29 cellular contexts compared by ENCODE assay signal in the genomic region with DNA sequence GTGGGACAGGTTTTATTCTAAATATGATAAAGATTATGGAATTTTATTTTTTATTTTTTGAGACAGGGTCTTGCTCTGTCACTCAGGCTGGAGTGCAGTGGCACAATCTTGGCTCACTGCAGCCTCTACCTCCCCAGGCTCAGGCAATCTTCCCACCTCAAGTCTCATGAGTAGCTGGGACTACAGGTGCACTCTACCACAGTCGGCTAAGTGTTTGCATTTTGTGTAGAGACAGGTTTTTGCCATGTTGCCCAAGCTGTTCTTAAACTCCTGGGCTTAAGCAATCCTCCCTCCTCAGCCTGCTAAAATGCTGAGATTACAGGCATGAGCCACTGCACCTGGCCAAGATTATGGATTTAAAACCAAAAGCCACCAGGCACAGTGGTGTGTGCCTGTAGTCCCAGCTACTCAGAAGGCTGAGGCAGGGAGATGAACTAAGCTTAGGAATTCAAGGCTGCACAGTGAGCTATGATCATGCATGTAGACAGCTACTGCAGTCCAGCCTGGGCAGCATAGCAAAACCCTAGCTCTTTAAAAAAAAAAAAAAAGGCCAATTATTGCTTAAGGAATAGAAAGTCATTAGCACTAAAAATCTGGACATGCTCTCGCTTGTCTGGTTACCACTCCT.
"Had no signal": no experiment of that assay in that cellular context is flagged by ENCODE, and none has a peak within 500 bp of the region (broad histone marks: within the 10 kb centered on the region; RNA-seq: fewer than 3 reads in every experiment).

No MANE protein-coding gene starts in this region.

- H3K4me1 ChIP-seq: adrenal gland, body of pancreas had no signal

- H3K27me3 ChIP-seq: adrenal gland, body of pancreas, cardiac muscle cell had no signal

- H3K27ac ChIP-seq: adrenal gland, body of pancreas, cardiac muscle cell, coronary artery, dorsolateral prefrontal cortex, epithelial cell of prostate, esophagus squamous epithelium, gastroesophageal sphincter had no signal

- H3K4me3 ChIP-seq: adrenal gland, body of pancreas, cardiac muscle cell, coronary artery, dorsolateral prefrontal cortex, esophagus squamous epithelium, gastroesophageal sphincter had no signal

- ATAC-seq: activated CD4-positive, alpha-beta T cell treated with anti-CD3 and anti-CD28 coated beads for 36 hours; activated CD8-positive, alpha-beta memory T cell treated with anti-CD3 and anti-CD28 coated beads, Interleukin-2, amount 10 ng/mL, durations not matched to agents 7 days and 5 days; activated CD8-positive, alpha-beta T cell treated with anti-CD3 and anti-CD28 coated beads, Interleukin-2, amount 10 ng/mL, durations not matched to agents 7 days and 5 days; activated naive CD8-positive, alpha-beta T cell treated with anti-CD3 and anti-CD28 coated beads, Interleukin-2, amount 50 U/mL, for 24 hours; body of pancreas; gastroesophageal sphincter; T-helper 17 cell had no signal

- DNase-seq: activated CD4-positive, alpha-beta memory T cell treated with anti-CD3 and anti-CD28 coated beads for 36 hours; activated CD4-positive, alpha-beta T cell treated with anti-CD3 and anti-CD28 coated beads for 36 hours; activated CD4-positive, alpha-beta T cell treated with anti-CD3 and anti-CD28 coated beads, Interleukin-2, amount 10 ng/mL, durations not matched to agents 24 days and 14 days; activated CD4-positive, CD25-positive, alpha-beta regulatory T cell; activated CD4-positive, CD25-positive, alpha-beta regulatory T cell treated with anti-CD3 and anti-CD28 coated beads, Interleukin-2, amount 50 U/mL, for 72 hours; activated CD8-positive, alpha-beta memory T cell treated with anti-CD3 and anti-CD28 coated beads, Interleukin-2, amount 10 ng/mL, durations not matched to agents 7 days and 5 days; activated CD8-positive, alpha-beta memory T cell treated with anti-CD3 and anti-CD28 coated beads, Interleukin-2, amount 50 U/mL, for 4 hours; activated CD8-positive, alpha-beta T cell treated with anti-CD3 and anti-CD28 coated beads, Interleukin-2, amount 10 ng/mL, durations not matched to agents 7 days and 5 days; activated effector memory CD4-positive, alpha-beta T cell treated with anti-CD3 and anti-CD28 coated beads, Interleukin-2, amount 50 U/mL, for 16 hours; activated naive CD4-positive, alpha-beta T cell treated with anti-CD3 and anti-CD28 coated beads for 36 hours; activated naive CD8-positive, alpha-beta T cell treated with anti-CD3 and anti-CD28 coated beads for 36 hours; activated naive CD8-positive, alpha-beta T cell treated with anti-CD3 and anti-CD28 coated beads, Interleukin-2, amount 50 U/mL, for 24 hours; activated T-cell treated with anti-CD3 and anti-CD28 coated beads, Interleukin-2, amount 50 U/mL, for 1 hour; activated T-cell treated with anti-CD3 and anti-CD28 coated beads, Interleukin-2, amount 50 U/mL, for 48 hours; adrenal gland; amygdala; body of pancreas; dorsolateral prefrontal cortex; effector memory CD4-positive, alpha-beta T cell; endodermal cell; esophagus squamous epithelium; foreskin melanocyte; T-helper 1 cell; T-helper 17 cell; T1000 had no signal

- H3K36me3 ChIP-seq: adrenal gland, cardiac muscle cell, esophagus squamous epithelium, gastroesophageal sphincter had no signal

- H3K9me3 ChIP-seq: adrenal gland, body of pancreas, esophagus squamous epithelium, gastroesophageal sphincter had no signal
